Comparison of ENCODE assay signal across 1 cellular context in the genomic region with DNA sequence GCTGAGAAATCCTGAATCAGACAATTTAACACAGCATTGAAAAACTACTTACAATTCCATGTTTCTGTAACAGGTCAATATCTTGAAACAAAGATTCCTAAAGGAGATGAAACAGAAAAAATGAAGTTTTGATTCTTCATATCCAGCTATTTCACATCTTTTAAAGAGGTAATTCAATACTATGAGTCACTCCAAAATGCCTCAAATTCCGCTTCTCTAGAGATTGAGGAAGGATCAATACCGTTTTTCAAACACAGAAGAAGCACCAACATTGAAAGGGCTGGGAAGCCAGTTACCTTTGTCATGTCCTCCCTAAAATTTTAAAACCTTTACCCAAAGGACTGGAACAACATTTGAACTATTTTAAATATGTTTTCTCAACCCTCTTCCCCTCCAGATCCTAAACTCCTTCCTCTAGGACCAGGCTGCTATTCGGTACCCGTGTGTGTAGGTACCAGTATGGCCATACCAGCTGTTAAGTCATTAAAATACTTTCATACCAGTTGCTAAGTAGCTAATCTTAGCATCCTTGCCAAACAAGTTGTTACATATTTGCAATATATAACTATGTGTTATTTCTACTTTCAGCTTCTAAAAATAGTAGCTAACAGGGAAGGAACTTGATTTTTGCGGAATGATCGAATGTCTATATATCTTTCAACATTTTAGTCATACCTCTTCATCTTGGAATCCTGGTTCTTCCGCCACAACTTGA.
TF ChIP-seq lines count a peak whose summit lies in the region.

No MANE protein-coding gene starts in this region.

TF ChIP-seq in HEK293, 187 proteins besides CTCF, POLR2A, EP300 and RAD21 (continued from another document):
- TF ChIP-seq ZNF639 (tag by site-specific recombination; IDR thresholded peaks at IDR 0.05): no peak
TF ChIP-seq in HEK293: peak in this region for 0.
